In the genomic region with DNA sequence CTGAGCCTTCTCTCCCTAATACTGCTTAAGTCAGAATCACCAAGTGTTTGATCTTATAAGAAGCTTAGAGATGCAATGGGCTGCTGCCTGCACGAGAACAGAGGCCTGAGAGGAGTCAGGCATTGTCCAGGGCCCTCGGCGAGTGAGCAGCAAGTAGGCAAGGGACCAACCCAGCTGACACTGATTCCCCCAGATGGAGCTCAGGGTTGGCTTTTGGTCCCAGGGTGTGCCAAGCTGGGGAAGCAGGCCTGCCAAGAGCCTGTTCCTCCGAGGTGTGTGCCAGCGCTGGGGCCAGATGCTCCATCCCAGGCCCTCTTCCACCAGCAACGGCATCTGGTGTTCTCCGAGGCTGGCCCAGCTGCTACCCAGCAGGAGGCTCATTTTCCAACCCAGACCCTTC, we compare ENCODE assay signal across 21 cellular contexts.
A peak's percentile ranks its signal among the peaks of the same experiment; 100 is the strongest.
DNase-seq lines count a peak whose midpoint lies in the region; ATAC-seq and TF ChIP-seq lines count a peak whose summit lies in the region.
"Had no signal": no experiment of that assay in that cellular context is flagged by ENCODE, and none has a peak within 500 bp of the region (broad histone marks: within the 10 kb centered on the region; RNA-seq: fewer than 3 reads in every experiment).

No MANE protein-coding gene starts in this region.

- no peaks in the 10 kb centered on the region for H3K36me3 ChIP-seq in SK-N-SH (replicated peaks in 1 of 2; ENCODE audit: control insufficient read depth in 1 of 2, insufficient read depth in 2 of 2, low read length in 1 of 2)
- no peaks in the 10 kb centered on the region for H3K36me3 ChIP-seq in gastrocnemius medialis
- H3K36me3 ChIP-seq in H7 (replicated peaks; ENCODE audit: control insufficient read depth, insufficient read depth, low read length) = no peaks in the 10 kb centered on the region
- H3K36me3 ChIP-seq: brain microvascular endothelial cell had no signal

- no peak; the same call in 1 of the 2 replicates for TF ChIP-seq RAD21 in SK-N-SH (IDR thresholded peaks at IDR 0.05; ENCODE audit: low read length)

- H3K4me3 ChIP-seq in SK-N-SH (ENCODE audit: low read depth in 2 of 2, low read length in 1 of 2) = no peak overlapping the region
- H3K4me3 ChIP-seq in gastrocnemius medialis = no peak overlapping the region
- no peak overlapping the region for H3K4me3 ChIP-seq in H7 (ENCODE audit: insufficient read depth, low read depth, low read length)
- H3K4me3 ChIP-seq: GM12878, skin epidermis had no signal

- intact Hi-C loops in gastrocnemius medialis (cut with DNase I; ENCODE audit: low total_unique reads) = no loop called here

- CTCF ChIA-PET in SK-N-SH (lab: Yijun Ruan, JAX) = interaction anchor here (0.6 to 1.5 kb wide), 3 partner anchors 10 to 415 kb away, joined by 3 read pairs; no protein-coding TSS in a partner anchor

- in situ Hi-C loops in gastrocnemius medialis (cut with MboI; ENCODE audit: low sequenced_read_pairs in 4 of 4) = no loop called here

- no peak for TF ChIP-seq EP300 in SK-N-SH (IDR thresholded peaks at IDR 0.05; ENCODE audit: borderline replicate concordance in 1 of 2, low read depth in 1 of 2, low read length in 1 of 2)

- POLR2A ChIA-PET in SK-N-SH (lab: Yijun Ruan, JAX) = no interaction called here

- no peak overlapping the region for H3K4me2 ChIP-seq in SK-N-SH

- DNase-seq in SK-N-SH = peak; percentile 52
- DNase-seq in caudate nucleus (lab: John Stamatoyannopoulos, UW) = peak in 56 of 61 donors; percentile 10 to 81 (median 50)
- DNase-seq in hippocampal formation (lab: John Stamatoyannopoulos, UW) = peak; percentile 30 to 76
- DNase-seq in gastrocnemius medialis = peak; percentile 10 to 40
- DNase-seq in NCI-H510A (lab: John Stamatoyannopoulos, UW) = no peak
- DNase-seq in H7 = no peak
- DNase-seq in NCI-H1417 treated with DMSO at 0.1 percent for 48 hours (lab: John Stamatoyannopoulos, UW) = no peak
- DNase-seq: activated CD4-positive, alpha-beta T cell treated with anti-CD3 and anti-CD28 coated beads for 36 hours; activated CD8-positive, alpha-beta memory T cell treated with anti-CD3 and anti-CD28 coated beads, Interleukin-2, amount 10 ng/mL, durations not matched to agents 7 days and 5 days; activated naive CD8-positive, alpha-beta T cell treated with anti-CD3 and anti-CD28 coated beads for 36 hours; brain microvascular endothelial cell; foreskin keratinocyte; GDM1; NCI-H2227 treated with DMSO at 0.1 percent for 48 hours; stimulated activated CD4-positive, alpha-beta T cell treated with anti-CD3 and anti-CD28 coated beads, Interleukin-4, amount 100 ng/mL, for 1 hour had no signal

- H3K4me1 ChIP-seq in SK-N-SH (ENCODE audit: control insufficient read depth in 1 of 2, insufficient read depth in 2 of 2, low read depth in 1 of 2, low read length in 1 of 2) = peaks cover 0 to 38% of the 10 kb centered on the region in 2 experiments; a peak in 1 of 4 replicates
- no peaks in the 10 kb centered on the region for H3K4me1 ChIP-seq in gastrocnemius medialis
- H3K4me1 ChIP-seq: foreskin keratinocyte had no signal

- no peak for TF ChIP-seq POLR2A in gastrocnemius medialis (IDR thresholded peaks at IDR 0.05)

- no peak overlapping the region for H3K9ac ChIP-seq in SK-N-SH

- no peaks in the 10 kb centered on the region for H3K27me3 ChIP-seq in SK-N-SH (ENCODE audit: insufficient read depth)
- H3K27me3 ChIP-seq in gastrocnemius medialis = no peaks in the 10 kb centered on the region
- 0 out of 2 replicates have a peak, but pooled peaks cover 2% of the 10 kb centered on the region for H3K27me3 ChIP-seq in H7 (ENCODE audit: control insufficient read depth, insufficient read depth, low read length)
- H3K27me3 ChIP-seq: brain microvascular endothelial cell had no signal

- no peaks in the 10 kb centered on the region for H3K9me2 ChIP-seq in SK-N-SH

- H3K27ac ChIP-seq in SK-N-SH (ENCODE audit: low read depth in 2 of 2, low read length in 1 of 2) (peak overlapping the region in 1 of 2 experiments; percentile 58; a peak in 1 of 4 replicates), caudate nucleus (ENCODE audit: low read depth, low read length) (peak overlapping the region; percentile 33), gastrocnemius medialis (no peak overlapping the region)
- H3K27ac ChIP-seq: 22Rv1, brain microvascular endothelial cell, epithelial cell of prostate, foreskin keratinocyte, skin epidermis had no signal

- no peaks in the 10 kb centered on the region for H3K79me2 ChIP-seq in SK-N-SH (ENCODE audit: insufficient read depth)

- no peaks in the 10 kb centered on the region for H4K20me1 ChIP-seq in SK-N-SH (ENCODE audit: insufficient read depth)

- ATAC-seq in SK-N-SH treated with all-trans-retinoic acid at 6 μM for 48 hours = no peak; the same call in 2 of the 3 replicates
- peak; percentile 49 to 58 for ATAC-seq in gastrocnemius medialis
- ATAC-seq: activated CD4-positive, alpha-beta T cell treated with anti-CD3 and anti-CD28 coated beads for 36 hours; activated CD8-positive, alpha-beta memory T cell treated with anti-CD3 and anti-CD28 coated beads, Interleukin-2, amount 10 ng/mL, durations not matched to agents 7 days and 5 days; foreskin keratinocyte; GM12878; left lobe of liver had no signal

- 89% methylated on average over 3 of the region's 7 CpGs for WGBS in SK-N-SH (ENCODE audit: low lambda C conversion rate)

- no peaks in the 10 kb centered on the region for H3F3A ChIP-seq in SK-N-SH (replicated peaks; ENCODE audit: insufficient read depth)

- H3K9me3 ChIP-seq in SK-N-SH (no peaks in the 10 kb centered on the region), gastrocnemius medialis (no peaks in the 10 kb centered on the region)

- TF ChIP-seq CTCF in SK-N-SH (IDR thresholded peaks at IDR 0.05) = no peak
- no peak for TF ChIP-seq CTCF in gastrocnemius medialis (IDR thresholded peaks at IDR 0.05 in 4 of 5, conservative IDR thresholded peaks at IDR 0.05 in 1 of 5)

- no peak overlapping the region for H2AFZ ChIP-seq in SK-N-SH (ENCODE audit: low read depth)

TF ChIP-seq in SK-N-SH, 30 proteins besides CTCF, POLR2A, EP300 and RAD21 (continues in another document):
- TF ChIP-seq CHD2 (IDR thresholded peaks at IDR 0.05; ENCODE audit: low read length, partially characterized antibody) = no peak
- TF ChIP-seq SIN3A (IDR thresholded peaks at IDR 0.05; ENCODE audit: borderline replicate concordance, low read depth, low read length) = no peak
- no peak for TF ChIP-seq FOXM1 (IDR thresholded peaks at IDR 0.05; ENCODE audit: low read depth)
- no peak for TF ChIP-seq RXRA (IDR thresholded peaks at IDR 0.05; ENCODE audit: borderline replicate concordance, low read depth)
- TF ChIP-seq RFX5 (IDR thresholded peaks at IDR 0.05; ENCODE audit: low read length) = no peak
- TF ChIP-seq MXI1 (IDR thresholded peaks at IDR 0.05; ENCODE audit: low read depth, low read length) = no peak
- TF ChIP-seq, protein P1, sequence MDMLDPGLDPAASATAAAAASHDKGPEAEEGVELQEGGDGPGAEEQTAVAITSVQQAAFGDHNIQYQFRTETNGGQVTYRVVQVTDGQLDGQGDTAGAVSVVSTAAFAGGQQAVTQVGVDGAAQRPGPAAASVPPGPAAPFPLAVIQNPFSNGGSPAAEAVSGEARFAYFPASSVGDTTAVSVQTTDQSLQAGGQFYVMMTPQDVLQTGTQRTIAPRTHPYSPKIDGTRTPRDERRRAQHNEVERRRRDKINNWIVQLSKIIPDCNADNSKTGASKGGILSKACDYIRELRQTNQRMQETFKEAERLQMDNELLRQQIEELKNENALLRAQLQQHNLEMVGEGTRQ (IDR thresholded peaks at IDR 0.05; ENCODE audit: borderline replicate concordance, low read depth, low read length) = no peak
- TF ChIP-seq TAF1 (IDR thresholded peaks at IDR 0.05; ENCODE audit: borderline replicate concordance, low read depth, low read length) = no peak
- TF ChIP-seq ELF1 (IDR thresholded peaks at IDR 0.05) = no peak
- no peak for TF ChIP-seq TEAD4 (IDR thresholded peaks at IDR 0.05; ENCODE audit: borderline replicate concordance, insufficient read depth)
- no peak for TF ChIP-seq NFIC (IDR thresholded peaks at IDR 0.05; ENCODE audit: borderline replicate concordance)
- no peak for TF ChIP-seq GABPA (IDR thresholded peaks at IDR 0.05; ENCODE audit: low read depth)
- TF ChIP-seq YY1 (IDR thresholded peaks at IDR 0.05; ENCODE audit: low read depth) = no peak
- no peak for TF ChIP-seq NRF1 (IDR thresholded peaks at IDR 0.05; ENCODE audit: low read depth, low read length)

TF ChIP-seq in SK-N-SH treated with all-trans-retinoic acid at 6 μM for 48 hours, 23 proteins besides CTCF, POLR2A, EP300 and RAD21 (continues in another document):
- TF ChIP-seq ZC3H10 (CRISPR knock-in tag; IDR thresholded peaks at IDR 0.05) = no peak
- no peak for TF ChIP-seq ZNF70 (CRISPR knock-in tag; IDR thresholded peaks at IDR 0.05)
- no peak for TF ChIP-seq OSR1 (CRISPR knock-in tag; IDR thresholded peaks at IDR 0.05)
- no peak for TF ChIP-seq ZFP3 (CRISPR knock-in tag; IDR thresholded peaks at IDR 0.05)
- no peak for TF ChIP-seq SNAI2 (CRISPR knock-in tag; IDR thresholded peaks at IDR 0.05)
- TF ChIP-seq ARNTL (CRISPR knock-in tag; IDR thresholded peaks at IDR 0.05; ENCODE audit: borderline replicate concordance, low read depth) = no peak
- no peak for TF ChIP-seq BACH2 (CRISPR knock-in tag; IDR thresholded peaks at IDR 0.05; ENCODE audit: borderline replicate concordance)
- no peak for TF ChIP-seq PPARA (CRISPR knock-in tag; IDR thresholded peaks at IDR 0.05; ENCODE audit: borderline replicate concordance)
- TF ChIP-seq, protein P2, sequence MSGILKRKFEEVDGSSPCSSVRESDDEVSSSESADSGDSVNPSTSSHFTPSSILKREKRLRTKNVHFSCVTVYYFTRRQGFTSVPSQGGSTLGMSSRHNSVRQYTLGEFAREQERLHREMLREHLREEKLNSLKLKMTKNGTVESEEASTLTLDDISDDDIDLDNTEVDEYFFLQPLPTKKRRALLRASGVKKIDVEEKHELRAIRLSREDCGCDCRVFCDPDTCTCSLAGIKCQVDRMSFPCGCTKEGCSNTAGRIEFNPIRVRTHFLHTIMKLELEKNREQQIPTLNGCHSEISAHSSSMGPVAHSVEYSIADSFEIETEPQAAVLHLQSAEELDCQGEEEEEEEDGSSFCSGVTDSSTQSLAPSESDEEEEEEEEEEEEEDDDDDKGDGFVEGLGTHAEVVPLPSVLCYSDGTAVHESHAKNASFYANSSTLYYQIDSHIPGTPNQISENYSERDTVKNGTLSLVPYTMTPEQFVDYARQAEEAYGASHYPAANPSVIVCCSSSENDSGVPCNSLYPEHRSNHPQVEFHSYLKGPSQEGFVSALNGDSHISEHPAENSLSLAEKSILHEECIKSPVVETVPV (CRISPR knock-in tag; IDR thresholded peaks at IDR 0.05) = no peak
- no peak for TF ChIP-seq ISL1 (CRISPR knock-in tag; IDR thresholded peaks at IDR 0.05)
- TF ChIP-seq TOX (CRISPR knock-in tag; IDR thresholded peaks at IDR 0.05; ENCODE audit: borderline replicate concordance) = no peak
- no peak for TF ChIP-seq GLIS3 (CRISPR knock-in tag; IDR thresholded peaks at IDR 0.05)

Comparison
In these comparisons a context has a peak if more than half of its experiments do, and no peak if none do; other contexts are left out.
1. DNase-seq: peak in SK-N-SH (single experiment), caudate nucleus (56 of 61), hippocampal formation (2 of 2) and gastrocnemius medialis (2 of 2); none in NCI-H510A (single experiment), H7 (single experiment) and NCI-H1417 treated with DMSO at 0.1 percent for 48 hours (single experiment).